25 cellular contexts compared by ENCODE assay signal in genomic region chr18:79925656-79925979, GRCh38. TPM values are rescaled to one million over a fixed set of nuclear protein-coding genes. Genes with fewer than 3 reads are reported as not detected.
DNase-seq lines count a peak whose midpoint lies in the region; ATAC-seq and TF ChIP-seq lines count a peak whose summit lies in the region.
"Had no signal": no experiment of that assay in that cellular context is flagged by ENCODE, and none has a peak within 500 bp of the region (broad histone marks: within the 10 kb centered on the region; RNA-seq: fewer than 3 reads in every experiment).

No MANE protein-coding gene starts in this region.

- no peaks in the 10 kb centered on the region for H3K27me3 ChIP-seq in gastroesophageal sphincter
- no peaks in the 10 kb centered on the region for H3K27me3 ChIP-seq in stomach
- H3K27me3 ChIP-seq: ascending aorta had no signal

- H3K4me1 ChIP-seq in gastroesophageal sphincter: peaks cover 0 to 22% (median 6%) of the 10 kb centered on the region in 3 donors
- peaks cover 0 to 9% (median 0%) of the 10 kb centered on the region in 4 donors for H3K4me1 ChIP-seq in stomach
- H3K4me1 ChIP-seq: ascending aorta had no signal

- DNase-seq in NCI-H2171 treated with DMSO at 0.1 percent for 48 hours (lab: John Stamatoyannopoulos, UW) (peak; percentile 52), NCI-H2171 (lab: John Stamatoyannopoulos, UW) (no peak), omental fat pad (ENCODE audit: low spot score) (peak; percentile 16), stomach (peak; percentile 13), globus pallidus (ENCODE audit: low spot score) (no peak)
- DNase-seq: 8988T; activated CD4-positive, alpha-beta T cell treated with anti-CD3 and anti-CD28 coated beads for 36 hours; activated T-cell treated with anti-CD3 and anti-CD28 coated beads, Interleukin-2, amount 50 U/mL, for 72 hours; central memory CD4-positive, alpha-beta T cell; DND-41; HFFc6; NCI-H2029 treated with DMSO at 0.1 percent for 48 hours; stimulated activated naive CD4-positive, alpha-beta T cell treated with Interleukin-2 at 50 U/mL for 16 hours; T-helper 2 cell had no signal

- TF ChIP-seq EP300 in gastroesophageal sphincter (IDR thresholded peaks at IDR 0.05): no peak
- no peak for TF ChIP-seq EP300 in stomach (IDR thresholded peaks at IDR 0.05)

- H3K4me3 ChIP-seq in gastroesophageal sphincter (no peak overlapping the region), stomach (no peak overlapping the region)
- H3K4me3 ChIP-seq: ascending aorta, GM23338, prostate gland, SK-N-MC, thoracic aorta had no signal

- ATAC-seq in gastroesophageal sphincter (no peak), omental fat pad (ENCODE audit: low FRiP score) (no peak), GM18868 (IDR thresholded peaks at IDR 0.05; ENCODE audit: unreplicated experiment) (no peak), HG03175 (IDR thresholded peaks at IDR 0.05; ENCODE audit: unreplicated experiment) (no peak)
- ATAC-seq: activated CD4-positive, alpha-beta T cell treated with anti-CD3 and anti-CD28 coated beads for 36 hours; activated naive CD4-positive, alpha-beta T cell treated with anti-CD3 and anti-CD28 coated beads, Interleukin-2, amount 50 U/mL, for 72 hours; activated T-cell treated with anti-CD3 and anti-CD28 coated beads, Interleukin-2, amount 50 U/mL, for 72 hours had no signal

- TF ChIP-seq CTCF in gastroesophageal sphincter (IDR thresholded peaks at IDR 0.05) (no peak), omental fat pad (IDR thresholded peaks at IDR 0.05) (no peak), stomach (IDR thresholded peaks at IDR 0.05) (no peak)

- 46% methylated on average over 5 of the region's 6 CpGs; no CpG with 5 or more reads in 1 of the 2 donors for WGBS in gastroesophageal sphincter (ENCODE audit: low coverage in 1 of 2), 2 donors
- 75 to 93% (median 85%) methylated on average over 6 of the region's 6 CpGs for WGBS in stomach, 5 donors

- H3K36me3 ChIP-seq in gastroesophageal sphincter (peaks cover 0 to 42% of the 10 kb centered on the region in 2 donors), stomach (peaks cover 11 to 74% (median 58%) of the 10 kb centered on the region in 4 donors)
- H3K36me3 ChIP-seq: prostate gland had no signal

- H3K9me3 ChIP-seq in gastroesophageal sphincter (peaks cover 0 to 24% (median 0%) of the 10 kb centered on the region in 3 donors), stomach (peaks cover 6 to 21% (median 19%) of the 10 kb centered on the region in 4 donors)
- H3K9me3 ChIP-seq: prostate gland had no signal

- H3K27ac ChIP-seq in gastroesophageal sphincter (peak overlapping the region in 3 of 4 donors; percentile 40 to 76 (median 70)), stomach (no peak overlapping the region)
- H3K27ac ChIP-seq: ascending aorta, KMS-11, prostate gland, SK-N-MC, thoracic aorta had no signal

- intact Hi-C loops in stomach (cut with DNase I; ENCODE audit: low total_unique reads): no loop called here

- no peak for TF ChIP-seq POLR2A in gastroesophageal sphincter (IDR thresholded peaks at IDR 0.05)
- no peak for TF ChIP-seq POLR2A in stomach (IDR thresholded peaks at IDR 0.05)

RNA-seq across cellular contexts. Expression of gene SLC66A2, which starts 25.8 kb away (rescaled TPM):
- total RNA-seq in gastroesophageal sphincter: 10 to 100 TPM; 32.2 to 42.6 (median 35.6) TPM
- 100 to 1,000 TPM in 2 of 4 donors, 10 to 100 TPM in 2; 69.4 to 176 (median 103) TPM for total RNA-seq in omental fat pad
- 100 to 1,000 TPM in 1 of 5 donors, 10 to 100 TPM in 4; 18.1 to 148 (median 25.5) TPM for total RNA-seq in stomach
- 10 to 100 TPM; 19.1 to 31.1 (median 20.0) TPM for polyA plus RNA-seq in stomach

RNA-seq across cellular contexts. Expression of gene HSBP1L1, which starts 38.8 kb away (rescaled TPM):
- total RNA-seq in gastroesophageal sphincter (10 to 100 TPM in 3 of 4 donors, 1 to 10 TPM in 1; 3.2 to 23.8 (median 12.4) TPM), omental fat pad (10 to 100 TPM; 13.2 to 20.1 (median 17.3) TPM), stomach (10 to 100 TPM in 4 of 5 donors, 1 to 10 TPM in 1; 4.1 to 42.6 (median 23.8) TPM)
- 10 to 100 TPM; 51.6 to 62.3 (median 58.7) TPM for polyA plus RNA-seq in stomach
- total RNA-seq: OCI-LY7 had no signal

Comparison
In these comparisons a context has a peak if more than half of its experiments do, and no peak if none do; other contexts are left out.
1. DNase-seq: peak in NCI-H2171 treated with DMSO at 0.1 percent for 48 hours (single experiment), omental fat pad (single experiment) and stomach (single experiment); none in NCI-H2171 (single experiment) and globus pallidus (single experiment).
2. H3K27ac ChIP-seq: peak in gastroesophageal sphincter (3 of 4); none in stomach (0 of 5).